Comparison of ENCODE assay signal across 1 cellular context in genomic region chr10:123038782-123039631, GRCh38.
A peak's percentile ranks its signal among the peaks of the same experiment; 100 is the strongest.
TF ChIP-seq lines count a peak whose summit lies in the region.

No MANE protein-coding gene starts in this region.

TF ChIP-seq in liver, 16 proteins besides CTCF, POLR2A, EP300 and RAD21 (continued from another document):
- TF ChIP-seq, protein P1, sequence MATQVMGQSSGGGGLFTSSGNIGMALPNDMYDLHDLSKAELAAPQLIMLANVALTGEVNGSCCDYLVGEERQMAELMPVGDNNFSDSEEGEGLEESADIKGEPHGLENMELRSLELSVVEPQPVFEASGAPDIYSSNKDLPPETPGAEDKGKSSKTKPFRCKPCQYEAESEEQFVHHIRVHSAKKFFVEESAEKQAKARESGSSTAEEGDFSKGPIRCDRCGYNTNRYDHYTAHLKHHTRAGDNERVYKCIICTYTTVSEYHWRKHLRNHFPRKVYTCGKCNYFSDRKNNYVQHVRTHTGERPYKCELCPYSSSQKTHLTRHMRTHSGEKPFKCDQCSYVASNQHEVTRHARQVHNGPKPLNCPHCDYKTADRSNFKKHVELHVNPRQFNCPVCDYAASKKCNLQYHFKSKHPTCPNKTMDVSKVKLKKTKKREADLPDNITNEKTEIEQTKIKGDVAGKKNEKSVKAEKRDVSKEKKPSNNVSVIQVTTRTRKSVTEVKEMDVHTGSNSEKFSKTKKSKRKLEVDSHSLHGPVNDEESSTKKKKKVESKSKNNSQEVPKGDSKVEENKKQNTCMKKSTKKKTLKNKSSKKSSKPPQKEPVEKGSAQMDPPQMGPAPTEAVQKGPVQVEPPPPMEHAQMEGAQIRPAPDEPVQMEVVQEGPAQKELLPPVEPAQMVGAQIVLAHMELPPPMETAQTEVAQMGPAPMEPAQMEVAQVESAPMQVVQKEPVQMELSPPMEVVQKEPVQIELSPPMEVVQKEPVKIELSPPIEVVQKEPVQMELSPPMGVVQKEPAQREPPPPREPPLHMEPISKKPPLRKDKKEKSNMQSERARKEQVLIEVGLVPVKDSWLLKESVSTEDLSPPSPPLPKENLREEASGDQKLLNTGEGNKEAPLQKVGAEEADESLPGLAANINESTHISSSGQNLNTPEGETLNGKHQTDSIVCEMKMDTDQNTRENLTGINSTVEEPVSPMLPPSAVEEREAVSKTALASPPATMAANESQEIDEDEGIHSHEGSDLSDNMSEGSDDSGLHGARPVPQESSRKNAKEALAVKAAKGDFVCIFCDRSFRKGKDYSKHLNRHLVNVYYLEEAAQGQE (IDR thresholded peaks at IDR 0.05), result peak; percentile 81
- TF ChIP-seq NR2F2 (IDR thresholded peaks at IDR 0.05), result peak; percentile 18
- no peak for TF ChIP-seq ATF3 (IDR thresholded peaks at IDR 0.05)
- TF ChIP-seq JUND (IDR thresholded peaks at IDR 0.05), result peak; percentile 23 to 82
- peak in 1 of 2 donors; percentile 41 for TF ChIP-seq GABPA (IDR thresholded peaks at IDR 0.05 in 1 of 2, conservative IDR thresholded peaks at IDR 0.05 in 1 of 2)
- TF ChIP-seq YY1 (IDR thresholded peaks at IDR 0.05), result peak; percentile 85
- peak; percentile 97 for TF ChIP-seq FOXA1 (IDR thresholded peaks at IDR 0.05)
- TF ChIP-seq RXRA (IDR thresholded peaks at IDR 0.05), result peak; percentile 80 to 94
